Comparison of ENCODE assay signal across 20 cellular contexts in genomic region chr11:65951641-65952040, GRCh38. TPM values are rescaled to one million over a fixed set of nuclear protein-coding genes. Genes with fewer than 3 reads are reported as not detected.
"Had no signal": no experiment of that assay in that cellular context is flagged by ENCODE, and none has a peak within 500 bp of the region (broad histone marks: within the 10 kb centered on the region; RNA-seq: fewer than 3 reads in every experiment).

No MANE protein-coding gene starts in this region.

RNA-seq across cellular contexts. Expression of gene TSGA10IP, which starts 6.4 kb away (rescaled TPM):
- total RNA-seq: kidney epithelial cell; left cardiac atrium; left colon; left lobe of liver; left lung; left ventricle myocardium inferior; left ventricle myocardium superior; liver; lower leg skin; lower lobe of right lung; lung microvascular endothelial cell; mammary epithelial cell; mesenteric fat pad; mesothelial cell of epicardium; mucosa of gallbladder; myocyte; naive thymus-derived CD8-positive, alpha-beta T cell had no signal
- polyA plus RNA-seq: immature natural killer cell; keratinocyte; mammary epithelial cell; naive thymus-derived CD4-positive, alpha-beta T cell; naive thymus-derived CD8-positive, alpha-beta T cell had no signal
